Comparison of ENCODE assay signal across 8 cellular contexts in the genomic region with DNA sequence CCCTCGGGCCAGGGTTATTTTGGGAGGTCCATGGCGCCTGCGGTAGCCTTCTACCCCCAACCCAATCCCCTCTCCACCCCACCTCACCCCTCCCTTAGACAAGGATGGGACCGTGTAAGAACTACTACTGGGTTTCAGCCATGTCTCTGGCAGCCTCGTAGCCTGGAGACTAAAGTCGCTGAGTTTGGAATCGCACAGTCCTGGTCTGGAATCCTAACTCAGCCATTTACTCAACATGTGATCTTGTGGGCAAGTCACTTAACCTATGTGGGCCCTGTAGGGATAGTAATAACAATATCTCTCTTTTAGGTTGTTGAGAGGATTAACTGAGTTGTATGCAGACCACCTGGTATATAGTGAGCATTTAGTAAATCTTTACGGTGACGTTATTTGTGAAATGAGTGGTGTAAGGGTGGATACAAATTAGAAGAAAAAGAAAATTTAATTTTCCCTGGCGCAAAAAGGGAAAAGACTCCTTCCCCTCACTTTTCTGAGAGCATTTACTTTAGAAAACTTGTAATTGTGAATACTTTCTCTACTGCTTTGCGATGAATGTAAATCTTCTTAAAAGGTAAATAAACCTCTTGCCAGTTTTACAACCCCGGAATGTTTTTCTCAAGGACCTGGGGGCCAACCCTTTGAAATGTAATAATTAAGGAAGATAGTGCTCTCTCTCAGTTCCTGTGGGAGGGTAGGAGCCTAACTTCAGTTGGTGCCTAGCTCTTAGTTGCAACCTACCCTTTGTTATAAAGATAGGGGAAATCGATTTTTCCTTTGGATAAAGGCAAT. TPM values are rescaled to one million over a fixed set of nuclear protein-coding genes. Genes with fewer than 3 reads are reported as not detected.
A peak's percentile ranks its signal among the peaks of the same experiment; 100 is the strongest.
DNase-seq lines count a peak whose midpoint lies in the region; TF ChIP-seq lines count a peak whose summit lies in the region.

No MANE protein-coding gene starts in this region.

- peak overlapping the region; percentile 7 for H2BK12ac ChIP-seq in H9 (ENCODE audit: insufficient read length, low read depth, low read length)

- peak overlapping the region; percentile 69 for H3K4me3 ChIP-seq in astrocyte of the spinal cord (ENCODE audit: low read depth, low read length)

- H3K9ac ChIP-seq in H9 (ENCODE audit: extremely low read depth, insufficient read length, low read length) = peak overlapping the region; percentile 57

- peak overlapping the region; percentile 96 to 100 (median 100) for H3K27ac Mint-ChIP-seq in H9

- H3T11ph ChIP-seq in H9 (ENCODE audit: low read length) = no peak overlapping the region

- peaks cover 49% of the 10 kb centered on the region for H3K27me3 Mint-ChIP-seq in H9 (ENCODE audit: low read depth)

- H3K56ac ChIP-seq in H9 (ENCODE audit: insufficient read length, low read depth, low read length) = no peak overlapping the region

- peak overlapping the region; percentile 13 for H2BK20ac ChIP-seq in H9 (ENCODE audit: low read depth, low read length, poor library complexity, severe bottlenecking)

- H3K4ac ChIP-seq in H9 (ENCODE audit: low read depth, low read length) = no peak overlapping the region; the same call in 1 of the 2 replicates

- H2BK5ac ChIP-seq in H9 (ENCODE audit: insufficient read length, low read length) = peak overlapping the region; percentile 32

- H3K18ac ChIP-seq in H9 (ENCODE audit: insufficient read length, low read depth, low read length) = peak overlapping the region; percentile 95

- no peaks in the 10 kb centered on the region for H3K4me1 ChIP-seq in H9 (ENCODE audit: insufficient read depth, low read length)

- H2AK5ac ChIP-seq in H9 (ENCODE audit: insufficient read length, low read length) = no peak overlapping the region

- H3K27me3 ChIP-seq in H9 (ENCODE audit: insufficient read depth, low read length) = peaks cover 29% of the 10 kb centered on the region; the same call in 1 of the 2 replicates

- in situ Hi-C loops in GM13977 (cut with MboI; ENCODE audit: low pct_unique_long_range_greater_than_20kb, low sequenced_read_pairs, unreplicated experiment) = no loop called here
- in situ Hi-C loops in astrocyte of the spinal cord (cut with HindIII; ENCODE audit: low sequenced_read_pairs) = no loop called here

- H2BK120ac ChIP-seq in H9 (ENCODE audit: low read depth, low read length, poor library complexity, severe bottlenecking) = peak overlapping the region; percentile 24

- H3K4me1 Mint-ChIP-seq in H9 = peaks cover 17 to 25% of the 10 kb centered on the region in 2 experiments

- H2AFZ ChIP-seq in H9 (ENCODE audit: low read length) = no peak overlapping the region

- no CpG with 5 or more reads among the region's 13 CpGs for WGBS in H9 (ENCODE audit: extremely low coverage, insufficient read length, low lambda C conversion rate)

- no peaks in the 10 kb centered on the region for H3K79me1 ChIP-seq in H9 (ENCODE audit: insufficient read depth, low read depth, low read length, poor library complexity, severe bottlenecking)

- H3K36me3 Mint-ChIP-seq in H9 (ENCODE audit: insufficient read depth in 1 of 3, low read depth in 3 of 3) = peaks cover 18 to 29% (median 23%) of the 10 kb centered on the region in 3 experiments

- no peak overlapping the region for H3K23ac ChIP-seq in H9 (ENCODE audit: insufficient read length, low read depth, low read length)

- H3K27ac ChIP-seq in H9 (ENCODE audit: insufficient read length, low read depth, low read length) (peak overlapping the region; percentile 24), substantia nigra (ENCODE audit: low read depth, low read length, poor library complexity, severe bottlenecking) (peak overlapping the region; percentile 81)

- H4K8ac ChIP-seq in H9 (replicated peaks; ENCODE audit: insufficient read length, low read depth, low read length) = no peak overlapping the region

- no peaks in the 10 kb centered on the region; the same call in 1 of the 2 replicates for H3K79me2 ChIP-seq in H9 (ENCODE audit: insufficient read depth, low read length)

- peak overlapping the region; percentile 65 for H3K4me2 ChIP-seq in H9 (ENCODE audit: insufficient read depth, insufficient read length, low read length)

- H4K5ac ChIP-seq in H9 (ENCODE audit: insufficient read length, low read depth, low read length) = peak overlapping the region; percentile 36

- H3K9me3 ChIP-seq in H9 (ENCODE audit: control insufficient read depth, low read depth, low read length) = no peaks in the 10 kb centered on the region

- H3K23me2 ChIP-seq in H9 (ENCODE audit: insufficient read length, low read depth, low read length, poor library complexity, severe bottlenecking) = peaks cover 9% of the 10 kb centered on the region

- no peaks in the 10 kb centered on the region for H3K9me3 Mint-ChIP-seq in H9

- H2BK15ac ChIP-seq in H9 (ENCODE audit: low read depth, low read length) = no peak overlapping the region

- TF ChIP-seq CTCF in GM13977 (IDR thresholded peaks at IDR 0.05; ENCODE audit: extremely low read depth, insufficient read depth, missing control alignments) (no peak), H9 (conservative IDR thresholded peaks at IDR 0.05) (no peak), astrocyte of the spinal cord (IDR thresholded peaks at IDR 0.05; ENCODE audit: low read depth, low read length) (no peak)

- peak overlapping the region; percentile 90; the same call in 1 of the 2 replicates for H3K14ac ChIP-seq in H9 (ENCODE audit: insufficient read depth, low read length)

- H4K91ac ChIP-seq in H9 (ENCODE audit: insufficient read length, low read depth, low read length) = no peak overlapping the region

- DNase-seq in GM13977 (ENCODE audit: low spot score) = peak; percentile 51
- no peak for DNase-seq in H9
- DNase-seq in NCI-H187 (lab: John Stamatoyannopoulos, UW) = peak; percentile 67 to 82
- DNase-seq in astrocyte of the spinal cord (ENCODE audit: low read depth, low spot score) = no peak
- peak; percentile 22 for DNase-seq in kidney tubule cell (ENCODE audit: low spot score)
- peak in 1 of 49 donors; percentile 44 for DNase-seq in substantia nigra (lab: John Stamatoyannopoulos, UW)
- DNase-seq in HK-2 (ENCODE audit: unreplicated experiment) = no peak
- no peak for DNase-seq in glomerular visceral epithelial cell (ENCODE audit: extremely low spot score)

- peak overlapping the region; percentile 99 to 100 for H3K4me3 Mint-ChIP-seq in H9

- H4K20me1 ChIP-seq in H9 (ENCODE audit: control insufficient read depth, insufficient read depth, insufficient read length) = no peaks in the 10 kb centered on the region

RNA-seq across cellular contexts. Expression of a gene that starts 0.6 kb away (rescaled TPM):
- 105 and 111 TPM in 2 replicates for total RNA-seq in H9 (2021)

RNA-seq across cellular contexts. Expression of a gene that starts 14.5 kb away (rescaled TPM):
- total RNA-seq in H9 (2021) = 2.8 and 3.2 TPM in 2 replicates

RNA-seq across cellular contexts. Expression of a gene that starts 17.9 kb away (rescaled TPM):
- not detected in 2 replicates for total RNA-seq in H9 (2021)

Comparison
In these comparisons a context has a peak if more than half of its experiments do, and no peak if none do; other contexts are left out.
1. DNase-seq: peak in GM13977 (single experiment), NCI-H187 (2 of 2) and kidney tubule cell (single experiment); none in H9 (single experiment), astrocyte of the spinal cord (single experiment), HK-2 (single experiment) and glomerular visceral epithelial cell (single experiment).